Comparison of ENCODE assay signal across 9 cellular contexts in the genomic region with DNA sequence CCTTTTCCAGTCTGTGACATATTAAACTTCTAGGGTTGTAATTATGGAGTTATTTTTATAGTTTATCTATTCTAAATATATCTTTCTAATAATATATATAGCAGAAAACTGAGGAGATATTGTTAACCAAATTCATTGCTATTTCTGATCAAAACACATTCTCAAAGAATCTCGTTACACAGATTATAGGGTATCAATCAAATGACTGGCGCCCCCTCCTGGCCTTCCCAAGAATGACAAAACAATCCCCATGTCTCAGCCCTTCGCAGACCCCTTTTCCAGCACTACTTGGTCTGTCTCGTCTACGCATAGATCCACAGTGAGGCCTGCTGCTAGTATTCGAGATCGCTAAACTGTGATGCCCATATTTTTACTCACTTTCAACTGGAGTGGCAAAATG.
DNase-seq lines count a peak whose midpoint lies in the region; ATAC-seq and TF ChIP-seq lines count a peak whose summit lies in the region.
"Had no signal": no experiment of that assay in that cellular context is flagged by ENCODE, and none has a peak within 500 bp of the region (broad histone marks: within the 10 kb centered on the region; RNA-seq: fewer than 3 reads in every experiment).

No MANE protein-coding gene starts in this region.

- no peaks in the 10 kb centered on the region for H3K36me3 ChIP-seq in KOPT-K1 (ENCODE audit: insufficient read depth, low read length)

- no TSS peak for BruUV-seq in Calu3 (replicated peaks; lab: Mats Ljungman, UMichigan)

- no peaks in the 10 kb centered on the region for H3K36me3 Mint-ChIP-seq in Calu3 (ENCODE audit: insufficient read depth, unreplicated experiment)

- no peaks in the 10 kb centered on the region for H3K9me3 ChIP-seq in KOPT-K1 (ENCODE audit: insufficient read depth, low read length, poor library complexity, severe bottlenecking)

- peak; percentile 50 for TF ChIP-seq CTCF in Calu3 (IDR thresholded peaks at IDR 0.05; ENCODE audit: unreplicated experiment)

- peak overlapping the region; percentile 35 for H3K27ac ChIP-seq in KOPT-K1 (ENCODE audit: low read depth, low read length, poor library complexity, severe bottlenecking)

- no peaks in the 10 kb centered on the region for H3K27me3 Mint-ChIP-seq in Calu3 (ENCODE audit: unreplicated experiment)
- H3K27me3 Mint-ChIP-seq: stimulated activated naive CD8-positive, alpha-beta T cell treated with anti-CD3 and anti-CD28 coated beads, Interleukin-15, Interleukin-2, amounts not matched to agents 100 ng/mL and 50 ng/mL, for 24 hours had no signal

- DNase-seq in Calu3 (no peak), kidney tubule cell (ENCODE audit: low spot score) (peak; percentile 3), kidney glomerular epithelial cell (lab: John Stamatoyannopoulos, UW) (no peak), SW480 (ENCODE audit: low spot score) (no peak), NCI-H526 treated with DMSO at 0.1 percent for 48 hours (lab: John Stamatoyannopoulos, UW) (no peak)
- peak; percentile 65 to 66 for DNase-seq in activated T-cell treated with anti-CD3 and anti-CD28 coated beads, Interleukin-2, amount 50 U/mL, for 48 hours

- no peak overlapping the region for H3K4me3 Mint-ChIP-seq in Calu3 (ENCODE audit: low read depth, unreplicated experiment)
- H3K4me3 Mint-ChIP-seq: stimulated activated naive CD8-positive, alpha-beta T cell treated with anti-CD3 and anti-CD28 coated beads, Interleukin-15, Interleukin-2, amounts not matched to agents 100 ng/mL and 50 ng/mL, for 24 hours had no signal

- no peak overlapping the region for H3K27ac Mint-ChIP-seq in Calu3 (ENCODE audit: unreplicated experiment)
- H3K27ac Mint-ChIP-seq: stimulated activated naive CD8-positive, alpha-beta T cell treated with anti-CD3 and anti-CD28 coated beads, Interleukin-15, Interleukin-2, amounts not matched to agents 100 ng/mL and 50 ng/mL, for 24 hours had no signal

- peaks cover 21% of the 10 kb centered on the region for H3K4me1 Mint-ChIP-seq in Calu3 (ENCODE audit: low read depth, unreplicated experiment)

- H3K9me3 Mint-ChIP-seq in Calu3 (ENCODE audit: low read depth, unreplicated experiment): no peaks in the 10 kb centered on the region
- H3K9me3 Mint-ChIP-seq: stimulated activated naive CD8-positive, alpha-beta T cell treated with anti-CD3 and anti-CD28 coated beads, Interleukin-15, Interleukin-2, amounts not matched to agents 100 ng/mL and 50 ng/mL, for 24 hours had no signal

- ATAC-seq in HG03342 (IDR thresholded peaks at IDR 0.05; ENCODE audit: unreplicated experiment): no peak

- intact Hi-C loops in Calu3 (cut with micrococcal nuclease; ENCODE audit: unreplicated experiment): loop anchor here (5.0 kb wide), 1 partner anchor 79 kb away; no protein-coding TSS in a partner anchor

- CTCF ChIA-PET in Calu3 (lab: Charles Lee): no interaction called here

Comparison
In these comparisons a context has a peak if more than half of its experiments do, and no peak if none do; other contexts are left out.
1. DNase-seq: peak in activated T-cell treated with anti-CD3 and anti-CD28 coated beads, Interleukin-2, amount 50 U/mL, for 48 hours (2 of 2) and kidney tubule cell (single experiment); none in Calu3 (single experiment), kidney glomerular epithelial cell (single experiment), SW480 (single experiment) and NCI-H526 treated with DMSO at 0.1 percent for 48 hours (single experiment).